ENCODE assay signal across 1 cellular context in genomic region chr10:42367532-42368230, GRCh38.
TF ChIP-seq lines count a peak whose summit lies in the region.

No MANE protein-coding gene starts in this region.

TF ChIP-seq in K562, 482 proteins besides CTCF, POLR2A, EP300 and RAD21 (continued from another document and continues in another):
- TF ChIP-seq STAT5B (CRISPR knock-in tag; IDR thresholded peaks at IDR 0.05) (no peak), MTA2 (IDR thresholded peaks at IDR 0.05; ENCODE audit: low read depth) (no peak), EHMT2 (IDR thresholded peaks at IDR 0.05) (no peak), EP400 (IDR thresholded peaks at IDR 0.05) (peak; percentile 53; the same call in 1 of the 2 replicates), THRAP3 (IDR thresholded peaks at IDR 0.05; ENCODE audit: borderline replicate concordance) (no peak), HDGF (IDR thresholded peaks at IDR 0.05) (no peak), YY1 (IDR thresholded peaks at IDR 0.05; ENCODE audit: borderline replicate concordance in 1 of 3, control insufficient read depth in 1 of 3, extremely low read depth in 1 of 3, insufficient read depth in 3 of 3, insufficient read length in 1 of 3, insufficient replicate concordance in 2 of 3, low read depth in 1 of 3, low read length in 2 of 3) (peak in 1 of 3 experiments; percentile 32), NRF1 (conservative IDR thresholded peaks at IDR 0.05 in 1 of 2, IDR thresholded peaks at IDR 0.05 in 1 of 2) (peak in 1 of 2 experiments; percentile 40; a peak in 2 of 4 replicates), ZNF398 (CRISPR knock-in tag; IDR thresholded peaks at IDR 0.05) (no peak), PTRF (tag; IDR thresholded peaks at IDR 0.05) (no peak), ZNF24 (IDR thresholded peaks at IDR 0.05) (no peak), SMAD4 (CRISPR knock-in tag; conservative IDR thresholded peaks at IDR 0.05) (no peak), C11orf30 (IDR thresholded peaks at IDR 0.05; ENCODE audit: low read depth) (no peak), KHSRP (IDR thresholded peaks at IDR 0.05) (no peak), EGR1 (conservative IDR thresholded peaks at IDR 0.05) (0 out of 2 replicates have a peak, but pooled peaks have one; percentile 16), ZNF668 (CRISPR knock-in tag; IDR thresholded peaks at IDR 0.05) (no peak), ESRRB (CRISPR knock-in tag; IDR thresholded peaks at IDR 0.05; ENCODE audit: borderline replicate concordance) (no peak), LARP7 (IDR thresholded peaks at IDR 0.05) (no peak), SUPT5H (IDR thresholded peaks at IDR 0.05) (peak; percentile 81), THRB (CRISPR knock-in tag; conservative IDR thresholded peaks at IDR 0.05) (no peak), E2F6 (IDR thresholded peaks at IDR 0.05; ENCODE audit: borderline replicate concordance in 1 of 2, extremely low read depth in 1 of 2, insufficient read depth in 1 of 2, insufficient read length in 1 of 2, low read depth in 1 of 2, low read length in 1 of 2, poor library complexity in 1 of 2, severe bottlenecking in 1 of 2) (peak in 1 of 2 experiments; percentile 67), HINFP (tag; conservative IDR thresholded peaks at IDR 0.05; ENCODE audit: low read depth) (no peak), NR0B1 (IDR thresholded peaks at IDR 0.05; ENCODE audit: partially characterized antibody) (no peak), ESRRA (IDR thresholded peaks at IDR 0.05; ENCODE audit: borderline replicate concordance, low read depth) (peak; percentile 88), SNIP1 (IDR thresholded peaks at IDR 0.05; ENCODE audit: low read depth) (no peak), ZNF174 (CRISPR knock-in tag; IDR thresholded peaks at IDR 0.05) (no peak), SMARCA4 (IDR thresholded peaks at IDR 0.05) (no peak), U2AF2 (optimal IDR thresholded peaks at IDR 0.05; ENCODE audit: low read depth, low read length) (no peak), SMARCA5 (IDR thresholded peaks at IDR 0.05) (no peak), TFAP4 (CRISPR knock-in tag; IDR thresholded peaks at IDR 0.05; ENCODE audit: borderline replicate concordance) (peak; percentile 92), THAP7 (CRISPR knock-in tag; IDR thresholded peaks at IDR 0.05) (no peak), NFIC (IDR thresholded peaks at IDR 0.05) (no peak), PKNOX1 (IDR thresholded peaks at IDR 0.05) (peak; percentile 100), TRIM28 (IDR thresholded peaks at IDR 0.05) (no peak), PHF8 (IDR thresholded peaks at IDR 0.05; ENCODE audit: borderline replicate concordance, low read length) (peak; percentile 79), ZNF436 (CRISPR knock-in tag; IDR thresholded peaks at IDR 0.05) (no peak), NONO (IDR thresholded peaks at IDR 0.05; ENCODE audit: low read depth in 2 of 2, low read length in 1 of 2) (no peak), ETV6 (IDR thresholded peaks at IDR 0.05; ENCODE audit: borderline replicate concordance in 1 of 2, low read depth in 2 of 2, low read length in 1 of 2) (no peak), ETV6 (CRISPR knock-in tag; IDR thresholded peaks at IDR 0.05; ENCODE audit: borderline replicate concordance) (no peak), L3MBTL2 (IDR thresholded peaks at IDR 0.05) (peak; percentile 9; the same call in 1 of the 2 replicates), ZNF263 (CRISPR knock-in tag; IDR thresholded peaks at IDR 0.05; ENCODE audit: borderline replicate concordance) (no peak), ZNF239 (CRISPR knock-in tag; IDR thresholded peaks at IDR 0.05) (no peak), POLR2AphosphoS2 (IDR thresholded peaks at IDR 0.05; ENCODE audit: low read length) (no peak), PML (IDR thresholded peaks at IDR 0.05; ENCODE audit: low read length) (peak; percentile 42; the same call in 1 of the 2 replicates), TAF15 (IDR thresholded peaks at IDR 0.05; ENCODE audit: low read depth, low read length) (no peak), MXI1 (IDR thresholded peaks at IDR 0.05; ENCODE audit: low read depth, low read length) (no peak), ZNF23 (CRISPR knock-in tag; IDR thresholded peaks at IDR 0.05) (no peak), XRCC4 (IDR thresholded peaks at IDR 0.05; ENCODE audit: extremely low read depth, insufficient read depth, insufficient read length) (no peak), NR4A1 (CRISPR knock-in tag; IDR thresholded peaks at IDR 0.05) (no peak), NR4A1 (tag; IDR thresholded peaks at IDR 0.05) (no peak), RAD51 (IDR thresholded peaks at IDR 0.05; ENCODE audit: borderline replicate concordance, low read depth) (no peak), PRPF4 (IDR thresholded peaks at IDR 0.05; ENCODE audit: insufficient read depth, low read depth, low read length, poor library complexity, severe bottlenecking) (no peak), NELFE (IDR thresholded peaks at IDR 0.05; ENCODE audit: insufficient read depth, insufficient read length) (no peak), FOXK2 (conservative IDR thresholded peaks at IDR 0.05 in 1 of 2, IDR thresholded peaks at IDR 0.05 in 1 of 2; ENCODE audit: low read depth in 2 of 2) (peak; percentile 11 to 32; a peak in 1 of 4 replicates), MNT (conservative IDR thresholded peaks at IDR 0.05) (0 out of 4 replicates have a peak, but pooled peaks of 1 of the 2 experiments have one; percentile 58), ZBED1 (IDR thresholded peaks at IDR 0.05) (no peak), HNRNPL (IDR thresholded peaks at IDR 0.05; ENCODE audit: low read depth, low read length) (no peak), ERF (CRISPR knock-in tag; IDR thresholded peaks at IDR 0.05) (no peak), SRSF9 (IDR thresholded peaks at IDR 0.05; ENCODE audit: borderline replicate concordance, low read depth, low read length) (no peak), HDAC1 (IDR thresholded peaks at IDR 0.05) (peak in 1 of 2 experiments; percentile 66; a peak in 2 of 4 replicates), AFF4 (CRISPR knock-in tag; IDR thresholded peaks at IDR 0.05) (no peak), TCF7L2 (IDR thresholded peaks at IDR 0.05; ENCODE audit: low read depth, low read length) (no peak), ZFP30 (CRISPR knock-in tag; IDR thresholded peaks at IDR 0.05; ENCODE audit: borderline replicate concordance) (no peak)
